Comparison of ENCODE assay signal across 17 cellular contexts in the genomic region with DNA sequence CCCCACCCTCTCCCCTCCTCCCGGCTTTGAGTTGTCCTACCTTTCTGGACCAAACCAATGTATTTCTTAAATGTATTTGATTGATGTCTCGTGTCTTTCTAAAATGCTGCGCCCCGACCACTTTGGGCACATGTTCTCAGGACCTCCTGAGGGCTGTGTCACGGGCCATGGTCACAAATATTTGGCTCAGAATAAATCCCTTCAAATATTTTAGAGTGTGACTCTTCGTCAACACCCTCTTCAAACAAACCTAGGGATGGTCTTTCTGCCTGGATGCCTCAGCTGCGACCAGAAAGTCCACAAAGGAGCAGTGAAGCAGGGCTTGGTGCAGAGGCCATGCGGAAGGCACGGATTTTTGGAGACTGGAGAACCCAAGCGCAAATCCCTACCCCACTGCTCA. TPM values are rescaled to one million over a fixed set of nuclear protein-coding genes. Genes with fewer than 3 reads are reported as not detected.
A peak's percentile ranks its signal among the peaks of the same experiment; 100 is the strongest.
DNase-seq lines count a peak whose midpoint lies in the region; ATAC-seq, FAIRE-seq and TF ChIP-seq lines count a peak whose summit lies in the region.
"Had no signal": no experiment of that assay in that cellular context is flagged by ENCODE, and none has a peak within 500 bp of the region (broad histone marks: within the 10 kb centered on the region; RNA-seq: fewer than 3 reads in every experiment).

No MANE protein-coding gene starts in this region.

- no peak for FAIRE-seq in HTR-8/SVneo (lab: Jason Lieb, UNC)
- FAIRE-seq: A204.1, TTC549 had no signal

- CTCF ChIA-PET in HCT116 (lab: Charles Lee): no interaction called here

- peaks cover 40% of the 10 kb centered on the region for H3K79me2 ChIP-seq in HCT116 (ENCODE audit: insufficient read depth, low read length)

- H3K36me3 ChIP-seq in HCT116 (ENCODE audit: control insufficient read depth in 1 of 2, insufficient read depth in 2 of 2, low read length in 2 of 2): no peaks in the 10 kb centered on the region
- H3K36me3 ChIP-seq: neutrophil, suprapubic skin had no signal

- H3K9me3 ChIP-seq in HCT116 (ENCODE audit: control insufficient read depth in 1 of 2, insufficient read depth in 1 of 2, low read depth in 1 of 2, low read length in 2 of 2): no peaks in the 10 kb centered on the region
- H3K9me3 ChIP-seq: neutrophil, suprapubic skin had no signal

- no peak overlapping the region for H2AFZ ChIP-seq in HCT116 (ENCODE audit: low read depth, low read length, poor library complexity, severe bottlenecking)

- peaks cover 2% of the 10 kb centered on the region for H3K36me3 Mint-ChIP-seq in activated CD4-positive, alpha-beta T cell treated with anti-CD3 and anti-CD28 coated beads, Interleukin-2, amount 10 ng/mL, durations not matched to agents 24 days and 14 days (ENCODE audit: low read depth)
- H3K36me3 Mint-ChIP-seq in activated naive CD8-positive, alpha-beta T cell treated with anti-CD3 and anti-CD28 coated beads, Interleukin-2, amount 50 U/mL, for 24 hours (ENCODE audit: low read depth): no peaks in the 10 kb centered on the region
- no peaks in the 10 kb centered on the region for H3K36me3 Mint-ChIP-seq in natural killer cell treated with Interleukin-12 subunit alpha and Interleukin-12 subunit beta and Interleukin-15 and Interleukin-18, amount 100 ng/mL, for 72 hours

- H3K27me3 Mint-ChIP-seq in activated CD4-positive, alpha-beta T cell treated with anti-CD3 and anti-CD28 coated beads, Interleukin-2, amount 10 ng/mL, durations not matched to agents 24 days and 14 days: peaks cover 5% of the 10 kb centered on the region
- no peaks in the 10 kb centered on the region for H3K27me3 Mint-ChIP-seq in activated naive CD8-positive, alpha-beta T cell treated with anti-CD3 and anti-CD28 coated beads, Interleukin-2, amount 50 U/mL, for 24 hours
- no peaks in the 10 kb centered on the region for H3K27me3 Mint-ChIP-seq in natural killer cell treated with Interleukin-12 subunit alpha and Interleukin-12 subunit beta and Interleukin-15 and Interleukin-18, amount 100 ng/mL, for 72 hours

- no peak for TF ChIP-seq CTCF in HCT116 (IDR thresholded peaks at IDR 0.05 in 2 of 3, conservative IDR thresholded peaks at IDR 0.05 in 1 of 3; ENCODE audit: borderline replicate concordance in 1 of 3, insufficient read depth in 1 of 3, low read depth in 2 of 3, low read length in 2 of 3)

- peak overlapping the region; percentile 90 for H3K4me3 Mint-ChIP-seq in activated CD4-positive, alpha-beta T cell treated with anti-CD3 and anti-CD28 coated beads, Interleukin-2, amount 10 ng/mL, durations not matched to agents 24 days and 14 days
- H3K4me3 Mint-ChIP-seq in activated naive CD8-positive, alpha-beta T cell treated with anti-CD3 and anti-CD28 coated beads, Interleukin-2, amount 50 U/mL, for 24 hours: peak overlapping the region; percentile 89
- peak overlapping the region; percentile 94 for H3K4me3 Mint-ChIP-seq in natural killer cell treated with Interleukin-12 subunit alpha and Interleukin-12 subunit beta and Interleukin-15 and Interleukin-18, amount 100 ng/mL, for 72 hours

- H3K4me2 ChIP-seq in HCT116 (ENCODE audit: low read length): peak overlapping the region; percentile 99

- H3K27ac Mint-ChIP-seq in activated CD4-positive, alpha-beta T cell treated with anti-CD3 and anti-CD28 coated beads, Interleukin-2, amount 10 ng/mL, durations not matched to agents 24 days and 14 days: no peak overlapping the region
- peak overlapping the region; percentile 63 for H3K27ac Mint-ChIP-seq in activated naive CD8-positive, alpha-beta T cell treated with anti-CD3 and anti-CD28 coated beads, Interleukin-2, amount 50 U/mL, for 24 hours
- H3K27ac Mint-ChIP-seq in natural killer cell treated with Interleukin-12 subunit alpha and Interleukin-12 subunit beta and Interleukin-15 and Interleukin-18, amount 100 ng/mL, for 72 hours: peak overlapping the region in 1 of 2 donors; percentile 99

- no peak for ATAC-seq in HCT116
- no peak for ATAC-seq in activated naive CD8-positive, alpha-beta T cell treated with anti-CD3 and anti-CD28 coated beads, Interleukin-2, amount 50 U/mL, for 24 hours
- no peak for ATAC-seq in natural killer cell treated with Interleukin-12 subunit alpha and Interleukin-12 subunit beta and Interleukin-15 and Interleukin-18, amount 100 ng/mL, for 72 hours

- no peak overlapping the region for H3K4me3 ChIP-seq in HCT116 (replicated peaks in 1 of 2; ENCODE audit: low read depth in 1 of 2, low read length in 2 of 2)

- BruUV-seq in HCT116 (replicated peaks; lab: Mats Ljungman, UMichigan): no TSS peak

- no peak for TF ChIP-seq POLR2A in HCT116 (IDR thresholded peaks at IDR 0.05; ENCODE audit: borderline replicate concordance, extremely low read depth, insufficient read depth, insufficient read length)

- DNase-seq in activated CD4-positive, alpha-beta T cell treated with anti-CD3 and anti-CD28 coated beads, Interleukin-2, amount 10 ng/mL, durations not matched to agents 24 days and 14 days: no peak
- DNase-seq in activated CD4-positive, alpha-beta T cell treated with anti-CD3 and anti-CD28 coated beads, Interleukin-2, amount 50 U/mL, for 1 hour: no peak
- no peak for DNase-seq in HCT116 (ENCODE audit: low read depth, low spot score)
- DNase-seq in activated naive CD8-positive, alpha-beta T cell treated with anti-CD3 and anti-CD28 coated beads, Interleukin-2, amount 50 U/mL, for 24 hours: no peak
- DNase-seq in natural killer cell treated with Interleukin-12 subunit alpha and Interleukin-12 subunit beta and Interleukin-15 and Interleukin-18, amount 100 ng/mL, for 72 hours (ENCODE audit: low spot score): no peak
- DNase-seq in activated effector memory CD4-positive, alpha-beta T cell treated with Interleukin-2 at 50 U/mL for 16 hours: no peak
- DNase-seq in HTR-8/SVneo (ENCODE audit: insufficient read length, low spot score): no peak
- DNase-seq in CD1c-positive myeloid dendritic cell (ENCODE audit: extremely low spot score): no peak
- DNase-seq: activated CD8-positive, alpha-beta memory T cell treated with anti-CD3 and anti-CD28 coated beads, Interleukin-2, amount 50 U/mL, for 48 hours; GOT3; NCI-H1930; NCI-H69; SHP77 had no signal

- no peak overlapping the region for H3K9ac ChIP-seq in HCT116 (ENCODE audit: low read length)

- POLR2A ChIA-PET in HCT116 (lab: Charles Lee): interaction anchor here (1.2 kb wide), 1 partner anchor 8 kb away, joined by 3 read pairs; no protein-coding TSS in a partner anchor

- H3K27ac ChIP-seq in HCT116 (ENCODE audit: low read depth, low read length): no peak overlapping the region
- H3K27ac ChIP-seq: neutrophil had no signal

- H3K9me2 ChIP-seq in HCT116 (ENCODE audit: insufficient read depth): no peaks in the 10 kb centered on the region

- intact Hi-C loops in activated CD4-positive, alpha-beta T cell treated with anti-CD3 and anti-CD28 coated beads, Interleukin-2, amount 10 ng/mL, durations not matched to agents 24 days and 14 days (cut with micrococcal nuclease): loop anchor here (2.0 kb wide), 1 partner anchor 72 kb away; no protein-coding TSS in a partner anchor
- intact Hi-C loops in HCT116 (cut with micrococcal nuclease): no loop called here

- H3K27me3 ChIP-seq in HCT116 (ENCODE audit: insufficient read depth, low read length): no peaks in the 10 kb centered on the region
- H3K27me3 ChIP-seq: suprapubic skin had no signal

- peaks cover 31% of the 10 kb centered on the region for H3K4me1 Mint-ChIP-seq in activated CD4-positive, alpha-beta T cell treated with anti-CD3 and anti-CD28 coated beads, Interleukin-2, amount 10 ng/mL, durations not matched to agents 24 days and 14 days
- H3K4me1 Mint-ChIP-seq in activated naive CD8-positive, alpha-beta T cell treated with anti-CD3 and anti-CD28 coated beads, Interleukin-2, amount 50 U/mL, for 24 hours: peaks cover 29% of the 10 kb centered on the region
- H3K4me1 Mint-ChIP-seq in natural killer cell treated with Interleukin-12 subunit alpha and Interleukin-12 subunit beta and Interleukin-15 and Interleukin-18, amount 100 ng/mL, for 72 hours (ENCODE audit: low read depth in 2 of 2): peaks cover 23 to 29% of the 10 kb centered on the region in 2 donors

- H3K4me1 ChIP-seq in HCT116 (ENCODE audit: control insufficient read depth in 1 of 2, insufficient read depth in 2 of 2, low read length in 2 of 2): peaks cover 48 to 63% of the 10 kb centered on the region in 2 experiments

- H3K9me3 Mint-ChIP-seq in activated CD4-positive, alpha-beta T cell treated with anti-CD3 and anti-CD28 coated beads, Interleukin-2, amount 10 ng/mL, durations not matched to agents 24 days and 14 days: no peaks in the 10 kb centered on the region
- no peaks in the 10 kb centered on the region for H3K9me3 Mint-ChIP-seq in activated naive CD8-positive, alpha-beta T cell treated with anti-CD3 and anti-CD28 coated beads, Interleukin-2, amount 50 U/mL, for 24 hours
- H3K9me3 Mint-ChIP-seq in natural killer cell treated with Interleukin-12 subunit alpha and Interleukin-12 subunit beta and Interleukin-15 and Interleukin-18, amount 100 ng/mL, for 72 hours: no peaks in the 10 kb centered on the region

- no peak for TF ChIP-seq RAD21 in HCT116 (IDR thresholded peaks at IDR 0.05; ENCODE audit: low read depth)

- RAD21 ChIA-PET in HCT116 (lab: Charles Lee; ENCODE audit: low non-redundant PET in 1 of 2, low total read pairs in 2 of 2, uncharacterized antibody in 2 of 2, unreplicated experiment in 2 of 2): no interaction called here

- no peaks in the 10 kb centered on the region for H4K20me1 ChIP-seq in HCT116 (ENCODE audit: insufficient read depth)

TF ChIP-seq in HCT116, 20 proteins besides CTCF, POLR2A, EP300 and RAD21 (continues in another document):
- TF ChIP-seq ZFX (IDR thresholded peaks at IDR 0.05) (no peak), EZH2 (IDR thresholded peaks at IDR 0.05) (no peak), FOSL1 (IDR thresholded peaks at IDR 0.05; ENCODE audit: low read depth) (no peak), TCF7L2 (IDR thresholded peaks at IDR 0.05; ENCODE audit: borderline replicate concordance, extremely low read depth, insufficient read depth, insufficient read length) (no peak), ELF1 (IDR thresholded peaks at IDR 0.05; ENCODE audit: borderline replicate concordance, low read depth) (no peak)

RNA-seq across cellular contexts. Expression of gene SLC35F6, which starts 1.1 kb away (rescaled TPM):
- total RNA-seq in activated CD4-positive, alpha-beta T cell treated with anti-CD3 and anti-CD28 coated beads, Interleukin-2, amount 10 ng/mL, durations not matched to agents 24 days and 14 days: 10.5 and 11.5 TPM in 2 replicates
- total RNA-seq in HCT116 (2021; ENCODE audit: unreplicated experiment): 34.5 TPM
- 25.5 and 30.3 TPM in 2 replicates for polyA plus RNA-seq in HCT116 (2012)
- 10 to 100 TPM; 15.5 to 17.7 TPM for total RNA-seq in natural killer cell treated with Interleukin-12 subunit alpha and Interleukin-12 subunit beta and Interleukin-15 and Interleukin-18, amount 100 ng/mL, for 72 hours

RNA-seq across cellular contexts. Expression of gene CENPA, which starts 22.8 kb away (rescaled TPM):
- 21.8 and 23.6 TPM in 2 replicates for total RNA-seq in activated CD4-positive, alpha-beta T cell treated with anti-CD3 and anti-CD28 coated beads, Interleukin-2, amount 10 ng/mL, durations not matched to agents 24 days and 14 days
- 45.8 TPM for total RNA-seq in HCT116 (2021; ENCODE audit: unreplicated experiment)
- polyA plus RNA-seq in HCT116 (2012): 39.0 and 50.3 TPM in 2 replicates
- 10 to 100 TPM; 18.5 to 32.1 TPM for total RNA-seq in natural killer cell treated with Interleukin-12 subunit alpha and Interleukin-12 subunit beta and Interleukin-15 and Interleukin-18, amount 100 ng/mL, for 72 hours
